24 cellular contexts compared by ENCODE assay signal in genomic region chr12:84551373-84551772, GRCh38.
DNase-seq lines count a peak whose midpoint lies in the region; ATAC-seq and TF ChIP-seq lines count a peak whose summit lies in the region.
"Had no signal": no experiment of that assay in that cellular context is flagged by ENCODE, and none has a peak within 500 bp of the region (broad histone marks: within the 10 kb centered on the region; RNA-seq: fewer than 3 reads in every experiment).

No MANE protein-coding gene starts in this region.

- no peak overlapping the region for H3K4me2 ChIP-seq in neural progenitor cell
- H3K4me2 ChIP-seq: BLaER1, GM23338, KMS-11, PC-9 had no signal

- H3K4me1 ChIP-seq in neural progenitor cell = no peaks in the 10 kb centered on the region
- H3K4me1 ChIP-seq: BLaER1, HAP-1, SJCRH30 had no signal

- DNase-seq in NCI-H82 (lab: John Stamatoyannopoulos, UW) (peak; percentile 24), NCI-H82 treated with DMSO at 0.1 percent for 48 hours (lab: John Stamatoyannopoulos, UW; ENCODE audit: unreplicated experiment) (no peak), neural progenitor cell (ENCODE audit: low spot score) (no peak), NCI-H748 (lab: John Stamatoyannopoulos, UW; ENCODE audit: unreplicated experiment) (no peak), iPS-NIHi7 (ENCODE audit: extremely low spot score) (no peak)
- no peak for DNase-seq in activated CD4-positive, alpha-beta T cell treated with anti-CD3 and anti-CD28 coated beads, Interleukin-2, amount 50 U/mL, for 4 hours
- DNase-seq: 8988T; CD4-positive, CD25-positive, alpha-beta regulatory T cell; MM.1S; NCI-H2029; NCI-H226; NCI-H510A; NCI-H748 treated with DMSO at 0.1 percent for 48 hours; NK-92 treated with Interleukin-12 subunit alpha and Interleukin-12 subunit beta, amount 100 ng/mL, for 24 hours; PC-9; SJCRH30 had no signal

- no peaks in the 10 kb centered on the region for H3K79me2 ChIP-seq in neural progenitor cell (ENCODE audit: low read depth)

- H2AFZ ChIP-seq in neural progenitor cell (replicated peaks) = peak overlapping the region; percentile 22
- H2AFZ ChIP-seq: GM23338, PC-9 had no signal

- no peaks in the 10 kb centered on the region for H3F3A ChIP-seq in neural progenitor cell (ENCODE audit: low read depth)

- no peaks in the 10 kb centered on the region for H3K27me3 ChIP-seq in neural progenitor cell
- H3K27me3 ChIP-seq: BLaER1, SJCRH30 had no signal

- H3K36me3 ChIP-seq in neural progenitor cell = no peaks in the 10 kb centered on the region
- H3K36me3 ChIP-seq: BLaER1, HAP-1, SJCRH30 had no signal

- peak; percentile 22; the same call in 1 of the 3 replicates for ATAC-seq in SK-N-SH treated with all-trans-retinoic acid at 6 μM for 48 hours
- ATAC-seq: GM23338, Right ventricle myocardium inferior had no signal

- H3K9ac ChIP-seq in neural progenitor cell = no peak overlapping the region
- H3K9ac ChIP-seq: BLaER1, KMS-11 had no signal

- H3K9me3 Mint-ChIP-seq in neural progenitor cell = no peaks in the 10 kb centered on the region
- H3K9me3 Mint-ChIP-seq: GM23338 had no signal

- no peaks in the 10 kb centered on the region for H4K20me1 ChIP-seq in neural progenitor cell (ENCODE audit: low read depth)
- H4K20me1 ChIP-seq: BLaER1 had no signal

- no peaks in the 10 kb centered on the region for H3K9me3 ChIP-seq in neural progenitor cell (ENCODE audit: low read depth)
- H3K9me3 ChIP-seq: BLaER1, HAP-1, SJCRH30 had no signal

- H3K4me3 ChIP-seq in neural progenitor cell = no peak overlapping the region
- H3K4me3 ChIP-seq: BLaER1, GM23338, HAP-1, PC-9, SJCRH30 had no signal

- no peak overlapping the region for H3K27ac ChIP-seq in neural progenitor cell
- H3K27ac ChIP-seq: BLaER1, HL-60, KMS-11, PC-9, SJCRH30 had no signal

- no peak overlapping the region for H3K27ac Mint-ChIP-seq in neural progenitor cell
- H3K27ac Mint-ChIP-seq: CD4-positive, CD25-positive, alpha-beta regulatory T cell; GM23338; IgD-negative memory B cell had no signal

- H3K36me3 Mint-ChIP-seq in neural progenitor cell = no peaks in the 10 kb centered on the region
- H3K36me3 Mint-ChIP-seq: CD4-positive, CD25-positive, alpha-beta regulatory T cell; IgD-negative memory B cell had no signal

- no peak overlapping the region for H3K4me3 Mint-ChIP-seq in neural progenitor cell
- H3K4me3 Mint-ChIP-seq: CD4-positive, CD25-positive, alpha-beta regulatory T cell; GM23338; IgD-negative memory B cell had no signal

- H3K27me3 Mint-ChIP-seq in neural progenitor cell (ENCODE audit: insufficient read depth, low read depth) = no peaks in the 10 kb centered on the region
- H3K27me3 Mint-ChIP-seq: CD4-positive, CD25-positive, alpha-beta regulatory T cell; IgD-negative memory B cell had no signal

- no peaks in the 10 kb centered on the region for H3K4me1 Mint-ChIP-seq in neural progenitor cell
- H3K4me1 Mint-ChIP-seq: CD4-positive, CD25-positive, alpha-beta regulatory T cell; GM23338; IgD-negative memory B cell had no signal

- TF ChIP-seq CTCF in neural progenitor cell (IDR thresholded peaks at IDR 0.05) = no peak

TF ChIP-seq in SK-N-SH treated with all-trans-retinoic acid at 6 μM for 48 hours, 23 proteins besides CTCF, POLR2A, EP300 and RAD21:
- TF ChIP-seq ISL1 (CRISPR knock-in tag; IDR thresholded peaks at IDR 0.05) (no peak), ESRRG (CRISPR knock-in tag; IDR thresholded peaks at IDR 0.05) (no peak), BACH2 (CRISPR knock-in tag; IDR thresholded peaks at IDR 0.05; ENCODE audit: borderline replicate concordance) (no peak), TOX (CRISPR knock-in tag; IDR thresholded peaks at IDR 0.05; ENCODE audit: borderline replicate concordance) (no peak), POU6F1 (CRISPR knock-in tag; IDR thresholded peaks at IDR 0.05; ENCODE audit: borderline replicate concordance, low read depth) (no peak), ZC3H10 (CRISPR knock-in tag; IDR thresholded peaks at IDR 0.05) (no peak), ARNTL (CRISPR knock-in tag; IDR thresholded peaks at IDR 0.05; ENCODE audit: borderline replicate concordance, low read depth) (no peak), TSHZ2 (CRISPR knock-in tag; IDR thresholded peaks at IDR 0.05) (no peak), ZNF70 (CRISPR knock-in tag; IDR thresholded peaks at IDR 0.05) (no peak), ZNF8 (CRISPR knock-in tag; IDR thresholded peaks at IDR 0.05) (no peak), TCF4 (CRISPR knock-in tag; IDR thresholded peaks at IDR 0.05; ENCODE audit: borderline replicate concordance) (no peak)
TF ChIP-seq in SK-N-SH treated with all-trans-retinoic acid at 6 μM for 48 hours: peak in this region for 0.
